In genomic region chr1:31867546-31867945, GRCh38 we compare ENCODE assay signal across 1 cellular context.
A peak's percentile ranks its signal among the peaks of the same experiment; 100 is the strongest.
TF ChIP-seq lines count a peak whose summit lies in the region.

No MANE protein-coding gene starts in this region.

TF ChIP-seq in HepG2, 621 proteins besides CTCF, POLR2A, EP300 and RAD21:
- TF ChIP-seq DZIP1 (CRISPR knock-in tag; IDR thresholded peaks at IDR 0.05) (no peak), CEBPB (IDR thresholded peaks at IDR 0.05; ENCODE audit: borderline replicate concordance, low read depth, low read length) (peak; percentile 57)
